In genomic region chrX:50157545-50158125, GRCh38 we compare ENCODE assay signal across 20 cellular contexts. TPM values are rescaled to one million over a fixed set of nuclear protein-coding genes. Genes with fewer than 3 reads are reported as not detected.
DNase-seq lines count a peak whose midpoint lies in the region; ATAC-seq, FAIRE-seq and TF ChIP-seq lines count a peak whose summit lies in the region.
"Had no signal": no experiment of that assay in that cellular context is flagged by ENCODE, and none has a peak within 500 bp of the region (broad histone marks: within the 10 kb centered on the region; RNA-seq: fewer than 3 reads in every experiment).

No MANE protein-coding gene starts in this region.

- H3K9ac ChIP-seq in endothelial cell of umbilical vein (replicated peaks; ENCODE audit: extremely low read depth, insufficient read depth, low read length) = no peak overlapping the region
- H3K9ac ChIP-seq: KMS-11 had no signal

- no peaks in the 10 kb centered on the region for H3K9me3 ChIP-seq in endothelial cell of umbilical vein (replicated peaks; ENCODE audit: control insufficient read depth, insufficient read depth, low read length)
- H3K9me3 ChIP-seq: body of pancreas had no signal

- no peak overlapping the region for H2AFZ ChIP-seq in endothelial cell of umbilical vein (ENCODE audit: low read depth, low read length)

- no peak overlapping the region for H3K4me3 ChIP-seq in endothelial cell of umbilical vein (replicated peaks in 1 of 3; ENCODE audit: insufficient read depth in 1 of 3, low read depth in 1 of 3, low read length in 3 of 3)
- H3K4me3 ChIP-seq: body of pancreas had no signal

- H3K36me3 ChIP-seq in endothelial cell of umbilical vein (ENCODE audit: control insufficient read depth in 2 of 2, extremely low read depth in 1 of 2, insufficient read depth in 2 of 2, low read length in 2 of 2) = no peaks in the 10 kb centered on the region
- H3K36me3 ChIP-seq: WERI-Rb-1 had no signal

- TF ChIP-seq CTCF in endothelial cell of umbilical vein (IDR thresholded peaks at IDR 0.05; ENCODE audit: extremely low read depth in 1 of 2, insufficient read depth in 1 of 2, low read depth in 1 of 2, low read length in 2 of 2) = no peak

- H3K79me2 ChIP-seq in endothelial cell of umbilical vein (ENCODE audit: control insufficient read depth, insufficient read depth, low read length) = no peaks in the 10 kb centered on the region

- H4K20me1 ChIP-seq in endothelial cell of umbilical vein (replicated peaks; ENCODE audit: control insufficient read depth, extremely low read depth, insufficient read depth, low read length) = no peaks in the 10 kb centered on the region

- CTCF ChIA-PET in endothelial cell of umbilical vein (lab: Charles Lee) = no interaction called here

- no peak for ATAC-seq in HG02623 (IDR thresholded peaks at IDR 0.05; ENCODE audit: unreplicated experiment)
- ATAC-seq in GM19324 (IDR thresholded peaks at IDR 0.05; ENCODE audit: low FRiP score, unreplicated experiment) = no peak
- ATAC-seq: activated CD8-positive, alpha-beta T cell treated with anti-CD3 and anti-CD28 coated beads for 36 hours; activated naive CD4-positive, alpha-beta T cell treated with anti-CD3 and anti-CD28 coated beads, Interleukin-2, amount 50 U/mL, for 72 hours; activated T-cell treated with anti-CD3 and anti-CD28 coated beads, Interleukin-2, amount 50 U/mL, for 72 hours; body of pancreas had no signal

- H3K27me3 ChIP-seq in endothelial cell of umbilical vein (ENCODE audit: control insufficient read depth in 2 of 2, insufficient read depth in 2 of 2, low read length in 2 of 2) = no peaks in the 10 kb centered on the region
- H3K27me3 ChIP-seq: body of pancreas had no signal

- BruUV-seq in endothelial cell of umbilical vein (replicated peaks; lab: Mats Ljungman, UMichigan) = no TSS peak

- no peak overlapping the region for H3K4me2 ChIP-seq in endothelial cell of umbilical vein (ENCODE audit: insufficient read depth, low read length)
- H3K4me2 ChIP-seq: KMS-11 had no signal

- TF ChIP-seq POLR2A in endothelial cell of umbilical vein (IDR thresholded peaks at IDR 0.05; ENCODE audit: low read depth, low read length) = no peak

- POLR2A ChIA-PET in endothelial cell of umbilical vein (lab: Charles Lee) = no interaction called here

- intact Hi-C loops in endothelial cell of umbilical vein (cut with micrococcal nuclease) = no loop called here

- DNase-seq in EL (peak; percentile 4), RKO (ENCODE audit: low spot score) (peak; percentile 13), endothelial cell of umbilical vein (ENCODE audit: low read depth, low spot score) (no peak), myocyte (ENCODE audit: low read depth) (peak; percentile 3), caudate nucleus (lab: John Stamatoyannopoulos, UW) (no peak)
- DNase-seq: activated CD8-positive, alpha-beta T cell treated with anti-CD3 and anti-CD28 coated beads for 36 hours; activated T-cell treated with anti-CD3 and anti-CD28 coated beads, Interleukin-2, amount 50 U/mL, for 72 hours; CD8-positive, alpha-beta memory T cell; DND-41; NCI-H1092 treated with DMSO at 0.1 percent for 48 hours; NCI-H2107; substantia nigra; WERI-Rb-1 had no signal

- no peaks in the 10 kb centered on the region for H3K4me1 ChIP-seq in endothelial cell of umbilical vein (ENCODE audit: control insufficient read depth, extremely low read depth, insufficient read depth, low read length)
- H3K4me1 ChIP-seq: body of pancreas had no signal

- dilution Hi-C loops in endothelial cell of umbilical vein (cut with MboI; ENCODE audit: extremely low pct_ligation_motif_present, low sequenced_read_pairs) = no loop called here

- no peaks in the 10 kb centered on the region for H3K9me1 ChIP-seq in endothelial cell of umbilical vein (replicated peaks; ENCODE audit: control insufficient read depth, extremely low read depth, insufficient read depth, low read length)

- FAIRE-seq in endothelial cell of umbilical vein (lab: Jason Lieb, UNC) = peak; percentile 85

- no peak overlapping the region for H3K27ac ChIP-seq in endothelial cell of umbilical vein (ENCODE audit: insufficient read depth, low read depth, low read length)
- H3K27ac ChIP-seq in caudate nucleus (ENCODE audit: low read depth, low read length) = no peak overlapping the region
- H3K27ac ChIP-seq: body of pancreas, KMS-11, WERI-Rb-1 had no signal

TF ChIP-seq in endothelial cell of umbilical vein, 7 proteins besides CTCF, POLR2A, EP300 and RAD21:
- TF ChIP-seq FOS (IDR thresholded peaks at IDR 0.05; ENCODE audit: borderline replicate concordance, insufficient read depth, low read length) (peak; percentile 14), POLR2AphosphoS5 (IDR thresholded peaks at IDR 0.05; ENCODE audit: insufficient read depth, low read depth, low read length) (no peak)

RNA-seq across cellular contexts. Expression of gene AKAP4, which starts 43.2 kb away (rescaled TPM):
- total RNA-seq in endothelial cell of umbilical vein = not detected in 2 replicates
- polyA plus RNA-seq in endothelial cell of umbilical vein = not detected in 2 replicates
- polyA plus RNA-seq in endothelial cell of umbilical vein (2011; cell fraction: cytosol; rRNA removed) = not detected in 2 replicates
- polyA plus RNA-seq in endothelial cell of umbilical vein (2011; cell fraction: nucleus; rRNA removed) = 0.09 TPM in 1 of 2 replicates, not detected in the other
- not detected in 2 replicates for polyA plus RNA-seq in endothelial cell of umbilical vein (2012)
- polyA minus RNA-seq in endothelial cell of umbilical vein = not detected in 2 replicates
- polyA minus RNA-seq in endothelial cell of umbilical vein (2011; cell fraction: cytosol; rRNA and poly(A)+ RNA removed) = not detected
- polyA minus RNA-seq in endothelial cell of umbilical vein (2011; cell fraction: nucleus; rRNA and poly(A)+ RNA removed) = not detected in 2 replicates
- not detected in 2 replicates for total RNA-seq in myocyte
- not detected for polyA plus RNA-seq in myocyte (2012)
- total RNA-seq: activated CD8-positive, alpha-beta T cell treated with anti-CD3 and anti-CD28 coated beads for 36 hours; activated naive CD4-positive, alpha-beta T cell treated with anti-CD3 and anti-CD28 coated beads, Interleukin-2, amount 50 U/mL, for 72 hours; activated T-cell treated with anti-CD3 and anti-CD28 coated beads, Interleukin-2, amount 50 U/mL, for 72 hours; body of pancreas; CD8-positive, alpha-beta memory T cell; OCI-LY7; renal cortical epithelial cell had no signal
- polyA plus RNA-seq: CD8-positive, alpha-beta memory T cell had no signal

RNA-seq across cellular contexts. Expression of gene CCNB3, which starts 46.9 kb away (rescaled TPM):
- total RNA-seq in endothelial cell of umbilical vein = 0.32 and 0.77 TPM in 2 replicates
- polyA plus RNA-seq in endothelial cell of umbilical vein = 1.5 and 1.9 TPM in 2 replicates
- 1.3 and 1.6 TPM in 2 replicates for polyA plus RNA-seq in endothelial cell of umbilical vein (2011; cell fraction: cytosol; rRNA removed)
- 2.6 and 6.2 TPM in 2 replicates for polyA plus RNA-seq in endothelial cell of umbilical vein (2011; cell fraction: nucleus; rRNA removed)
- polyA plus RNA-seq in endothelial cell of umbilical vein (2012) = 0.37 and 1.3 TPM in 2 replicates
- polyA minus RNA-seq in endothelial cell of umbilical vein = 0.29 and 0.38 TPM in 2 replicates
- 1.1 TPM for polyA minus RNA-seq in endothelial cell of umbilical vein (2011; cell fraction: cytosol; rRNA and poly(A)+ RNA removed)
- polyA minus RNA-seq in endothelial cell of umbilical vein (2011; cell fraction: nucleus; rRNA and poly(A)+ RNA removed) = 0.34 and 1.4 TPM in 2 replicates
- total RNA-seq in myocyte = 0.21 and 0.24 TPM in 2 replicates
- 0.63 TPM for polyA plus RNA-seq in myocyte (2012)
- polyA plus RNA-seq: CD8-positive, alpha-beta memory T cell had no signal

Comparison
In these comparisons a context has a peak if more than half of its experiments do, and no peak if none do; other contexts are left out.
1. DNase-seq: peak in EL (single experiment), RKO (single experiment) and myocyte (single experiment); none in endothelial cell of umbilical vein (single experiment) and caudate nucleus (0 of 61).